ENCODE assay signal across 8 cellular contexts in the genomic region with DNA sequence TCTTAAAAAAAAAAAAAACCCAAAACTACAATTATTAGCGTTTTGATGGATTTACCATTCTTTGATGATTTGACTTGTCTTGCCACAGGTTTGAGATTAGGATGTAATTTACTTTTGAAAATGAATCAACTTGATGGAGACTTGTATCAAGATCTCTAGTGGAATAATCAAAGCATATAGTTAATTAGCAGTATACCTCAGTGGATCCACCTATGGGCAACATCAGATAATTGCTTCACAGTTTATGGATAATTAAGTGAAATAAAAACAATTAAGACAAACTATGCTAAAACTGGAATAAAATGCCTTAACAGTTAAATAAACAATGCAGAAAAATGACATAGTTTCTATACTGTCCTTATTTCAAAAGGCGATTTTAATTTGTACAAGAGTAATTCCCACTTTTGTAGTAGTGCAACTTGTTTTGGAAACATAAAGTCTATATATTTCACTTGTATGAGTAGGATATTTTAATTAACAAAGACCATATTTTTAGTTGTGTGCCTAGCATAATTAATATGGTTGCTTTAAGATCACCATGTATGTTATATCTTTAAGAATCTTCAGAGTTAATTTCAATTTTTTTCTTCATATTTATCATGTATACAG. TPM values are rescaled to one million over a fixed set of nuclear protein-coding genes. Genes with fewer than 3 reads are reported as not detected.
DNase-seq lines count a peak whose midpoint lies in the region; ATAC-seq, FAIRE-seq and TF ChIP-seq lines count a peak whose summit lies in the region.

No MANE protein-coding gene starts in this region.

- no peak overlapping the region for H2AFZ ChIP-seq in ACC112 (ENCODE audit: low read length, unreplicated experiment)

- DNase-seq in GM20000 (ENCODE audit: low spot score) (peak; percentile 8), activated B cell treated with CpG ODN at 0.5 μM for 24 hours (no peak), kidney (no peak), iPS-NIHi7 (ENCODE audit: extremely low spot score) (no peak), mucosa of descending colon (no peak)
- DNase-seq in effector memory CD4-positive, alpha-beta T cell = no peak

- H3K27ac ChIP-seq in ACC112 (ENCODE audit: low read depth, low read length) (peak overlapping the region; percentile 97), kidney (ENCODE audit: low read depth in 2 of 2, low read length in 2 of 2) (no peak overlapping the region)
- H3K27ac ChIP-seq in effector memory CD4-positive, alpha-beta T cell (ENCODE audit: insufficient read depth, low read length, poor library complexity, severe bottlenecking) = no peak overlapping the region

- peaks cover 24% of the 10 kb centered on the region for H3K36me3 Mint-ChIP-seq in activated B cell treated with CpG ODN at 0.5 μM for 24 hours (ENCODE audit: low read depth)

- peaks cover 17% of the 10 kb centered on the region for H3K4me1 Mint-ChIP-seq in activated B cell treated with CpG ODN at 0.5 μM for 24 hours

- H3K4me3 ChIP-seq in ACC112 (ENCODE audit: low read depth, low read length) = peak overlapping the region; percentile 86
- H3K4me3 ChIP-seq in kidney (ENCODE audit: low read length in 2 of 2) = peak overlapping the region; percentile 15 to 70
- H3K4me3 ChIP-seq in mucosa of descending colon = no peak overlapping the region
- no peak overlapping the region for H3K4me3 ChIP-seq in effector memory CD4-positive, alpha-beta T cell (ENCODE audit: insufficient read depth, low read depth, low read length, poor library complexity, severe bottlenecking)

- POLR2A ChIA-PET in activated B cell treated with CpG ODN at 0.5 μM for 24 hours (lab: Charles Lee) = interaction anchor here (0.7 kb wide), 1 partner anchor 12 kb away, joined by 3 read pairs; no protein-coding TSS in a partner anchor

- intact Hi-C loops in activated B cell treated with CpG ODN at 0.5 μM for 24 hours (cut with micrococcal nuclease) (loop anchor here (10.0 kb wide), 2 partner anchors 702 to 768 kb away; partner anchors contain the start of gene CD38), kidney (cut with DNase I) (no loop called here), mucosa of descending colon (cut with DNase I, micrococcal nuclease) (no loop called here)

- peak overlapping the region; percentile 66 for H3K4me3 Mint-ChIP-seq in activated B cell treated with CpG ODN at 0.5 μM for 24 hours

- no peak for ATAC-seq in activated B cell treated with CpG ODN at 0.5 μM for 24 hours (ENCODE audit: low read depth)
- no peak for ATAC-seq in GM18502 (IDR thresholded peaks at IDR 0.05; ENCODE audit: poor library complexity, unreplicated experiment)
- ATAC-seq in mucosa of descending colon = no peak

- peak overlapping the region; percentile 41 for H3K27ac Mint-ChIP-seq in activated B cell treated with CpG ODN at 0.5 μM for 24 hours

- no peaks in the 10 kb centered on the region for H3K27me3 ChIP-seq in ACC112 (ENCODE audit: insufficient read depth, low read length)
- no peaks in the 10 kb centered on the region for H3K27me3 ChIP-seq in effector memory CD4-positive, alpha-beta T cell (replicated peaks; ENCODE audit: control insufficient read depth, insufficient read depth, low read length, poor library complexity, severe bottlenecking)

- H3K9me3 ChIP-seq in kidney (ENCODE audit: control insufficient read depth in 1 of 2, low read length in 2 of 2) = no peaks in the 10 kb centered on the region
- no peaks in the 10 kb centered on the region for H3K9me3 ChIP-seq in mucosa of descending colon
- no peaks in the 10 kb centered on the region for H3K9me3 ChIP-seq in effector memory CD4-positive, alpha-beta T cell (ENCODE audit: control insufficient read depth, low read length)

- H3K27me3 Mint-ChIP-seq in activated B cell treated with CpG ODN at 0.5 μM for 24 hours = no peaks in the 10 kb centered on the region

- FAIRE-seq in kidney (lab: Jason Lieb, UNC) = peak; percentile 89

- no peaks in the 10 kb centered on the region for H3K9me3 Mint-ChIP-seq in activated B cell treated with CpG ODN at 0.5 μM for 24 hours

- peak overlapping the region in 1 of 2 donors; percentile 75 for H3K9ac ChIP-seq in kidney (ENCODE audit: low read length in 2 of 2)

- CTCF ChIA-PET in activated B cell treated with CpG ODN at 0.5 μM for 24 hours (lab: Charles Lee) = no interaction called here

- peaks cover 79% of the 10 kb centered on the region for H3K79me2 ChIP-seq in ACC112 (ENCODE audit: control insufficient read depth, insufficient read depth, low read length, unreplicated experiment)

- peaks cover 34% of the 10 kb centered on the region for H3K4me1 ChIP-seq in ACC112 (ENCODE audit: control insufficient read depth, insufficient read depth, low read length, unreplicated experiment)
- peaks cover 0 to 19% of the 10 kb centered on the region in 2 donors for H3K4me1 ChIP-seq in kidney (ENCODE audit: control insufficient read depth in 1 of 2, insufficient read depth in 1 of 2, low read depth in 1 of 2, low read length in 2 of 2)
- peaks cover 10% of the 10 kb centered on the region for H3K4me1 ChIP-seq in mucosa of descending colon (ENCODE audit: low read depth)
- H3K4me1 ChIP-seq in effector memory CD4-positive, alpha-beta T cell (ENCODE audit: control insufficient read depth, insufficient read depth, low read length, poor library complexity, severe bottlenecking) = no peaks in the 10 kb centered on the region

- peaks cover 34% of the 10 kb centered on the region for H3K36me3 ChIP-seq in ACC112 (ENCODE audit: insufficient read depth, low read length)
- peaks cover 0 to 22% of the 10 kb centered on the region in 2 donors for H3K36me3 ChIP-seq in kidney (ENCODE audit: control insufficient read depth in 1 of 2, insufficient read depth in 2 of 2, low read length in 2 of 2)
- no peaks in the 10 kb centered on the region for H3K36me3 ChIP-seq in mucosa of descending colon (ENCODE audit: low read depth)
- H3K36me3 ChIP-seq in effector memory CD4-positive, alpha-beta T cell (ENCODE audit: control insufficient read depth, insufficient read depth, low read length) = peaks cover 6% of the 10 kb centered on the region

- TF ChIP-seq CTCF in GM20000 (IDR thresholded peaks at IDR 0.05; ENCODE audit: extremely low read depth, missing control alignments) = no peak
- no peak for TF ChIP-seq CTCF in activated B cell treated with CpG ODN at 0.5 μM for 24 hours (IDR thresholded peaks at IDR 0.05)
- no peak for TF ChIP-seq CTCF in kidney (IDR thresholded peaks at IDR 0.05; ENCODE audit: borderline replicate concordance, extremely low read depth, insufficient read depth)
- TF ChIP-seq CTCF in mucosa of descending colon (IDR thresholded peaks at IDR 0.05) = no peak

RNA-seq across cellular contexts. Expression of gene CPEB2, which starts 4.2 kb away (rescaled TPM):
- total RNA-seq in activated B cell treated with CpG ODN at 0.5 μM for 24 hours = 6.9 and 7.2 TPM in 2 replicates
- 58.0 TPM for total RNA-seq in kidney
- 7.9 TPM for polyA plus RNA-seq in kidney (ENCODE audit: insufficient read depth, low read depth, low replicate concordance)
- 10 to 100 TPM; 25.5 to 47.9 (median 29.7) TPM for total RNA-seq in mucosa of descending colon

Comparison
In these comparisons a context has a peak if more than half of its experiments do, and no peak if none do; other contexts are left out.
1. H3K4me3 ChIP-seq: peak in ACC112 (single experiment) and kidney (2 of 2); none in mucosa of descending colon (single experiment) and effector memory CD4-positive, alpha-beta T cell (single experiment).